Comparison of ENCODE assay signal across 1 cellular context in the genomic region with DNA sequence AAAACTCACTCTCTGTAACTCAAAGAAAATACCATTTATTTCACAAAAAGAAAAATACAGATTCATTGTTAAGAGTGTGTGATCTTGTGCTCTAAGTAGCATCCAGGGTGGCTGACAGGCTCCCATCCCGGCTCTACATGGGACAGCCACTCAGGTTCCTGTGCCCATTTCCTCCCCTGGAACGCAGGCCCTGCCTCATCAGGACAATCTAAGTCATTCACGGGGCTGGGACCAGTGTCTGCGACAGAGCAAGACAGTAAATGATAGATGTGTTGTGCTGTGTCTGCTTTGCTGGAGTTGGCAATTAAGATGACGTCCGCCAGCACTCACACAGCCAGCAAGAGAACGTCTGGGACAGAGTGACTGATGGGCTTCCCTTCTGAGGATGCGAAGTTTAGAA.
TF ChIP-seq lines count a peak whose summit lies in the region.

No MANE protein-coding gene starts in this region.

TF ChIP-seq in HepG2, 621 proteins besides CTCF, POLR2A, EP300 and RAD21:
- TF ChIP-seq ZSCAN25 (CRISPR knock-in tag; IDR thresholded peaks at IDR 0.05): no peak
- peak; percentile 19 for TF ChIP-seq RBM22 (optimal IDR thresholded peaks at IDR 0.05; ENCODE audit: low read length)
- TF ChIP-seq THAP8 (CRISPR knock-in tag; IDR thresholded peaks at IDR 0.05; ENCODE audit: borderline replicate concordance): no peak
- TF ChIP-seq ATF2 (CRISPR knock-in tag; IDR thresholded peaks at IDR 0.05): no peak
